In genomic region chr4:110751991-110752390, GRCh38 we compare ENCODE assay signal across 27 cellular contexts.
"Had no signal": no experiment of that assay in that cellular context is flagged by ENCODE, and none has a peak within 500 bp of the region (broad histone marks: within the 10 kb centered on the region; RNA-seq: fewer than 3 reads in every experiment).

No MANE protein-coding gene starts in this region.

- H3K4me3 ChIP-seq: ascending aorta, breast epithelium, cardiac muscle cell, colonic mucosa, esophagus squamous epithelium, gastrocnemius medialis had no signal

- ATAC-seq: activated CD4-positive, alpha-beta T cell treated with anti-CD3 and anti-CD28 coated beads for 36 hours; activated T-cell treated with anti-CD3 and anti-CD28 coated beads, Interleukin-2, amount 50 U/mL, for 72 hours; foreskin keratinocyte; gastrocnemius medialis; T-helper 17 cell had no signal

- H3K27me3 ChIP-seq: ascending aorta, breast epithelium, cardiac muscle cell, colonic mucosa, esophagus squamous epithelium, foreskin keratinocyte, gastrocnemius medialis had no signal

- H3K9me3 ChIP-seq: ascending aorta, breast epithelium, colonic mucosa, esophagus squamous epithelium, gastrocnemius medialis had no signal

- H3K36me3 ChIP-seq: ascending aorta, breast epithelium, cardiac muscle cell, colonic mucosa, esophagus squamous epithelium, gastrocnemius medialis had no signal

- H3K27ac ChIP-seq: ascending aorta, breast epithelium, cardiac muscle cell, colonic mucosa, epithelial cell of prostate, esophagus squamous epithelium, foreskin keratinocyte, gastrocnemius medialis had no signal

- DNase-seq: activated CD4-positive, alpha-beta memory T cell treated with anti-CD3 and anti-CD28 coated beads, Interleukin-2, amount 10 ng/mL, durations not matched to agents 7 days and 5 days; activated CD4-positive, alpha-beta T cell treated with anti-CD3 and anti-CD28 coated beads for 36 hours; activated CD4-positive, alpha-beta T cell treated with anti-CD3 and anti-CD28 coated beads, Interleukin-2, amount 10 ng/mL, durations not matched to agents 7 days and 5 days; activated CD4-positive, alpha-beta T cell treated with anti-CD3 and anti-CD28 coated beads, Interleukin-2, amount 50 U/mL, for 4 hours; activated CD4-positive, CD25-positive, alpha-beta regulatory T cell; activated CD4-positive, CD25-positive, alpha-beta regulatory T cell treated with anti-CD3 and anti-CD28 coated beads, Interleukin-2, amount 50 U/mL, for 72 hours; activated CD8-positive, alpha-beta memory T cell treated with anti-CD3 and anti-CD28 coated beads, Interleukin-2, amount 50 U/mL, for 48 hours; activated gamma-delta T cell; activated naive CD4-positive, alpha-beta T cell treated with anti-CD3 and anti-CD28 coated beads, Interleukin-2, amount 50 U/mL, for 16 hours; activated naive CD4-positive, alpha-beta T cell treated with Interleukin-2 at 50 U/mL for 16 hours; activated T-cell treated with anti-CD3 and anti-CD28 coated beads for 4 hours; activated T-cell treated with anti-CD3 and anti-CD28 coated beads, Interleukin-2, amount 50 U/mL, for 24 hours; activated T-cell treated with anti-CD3 and anti-CD28 coated beads, Interleukin-2, amount 50 U/mL, for 72 hours; central memory CD4-positive, alpha-beta T cell; cerebellar nuclear complex; colonic mucosa; effector CD8-positive, alpha-beta T cell; esophagus squamous epithelium; foreskin keratinocyte; gastrocnemius medialis; T-helper 1 cell; T-helper 17 cell; T1000 had no signal

- H3K4me1 ChIP-seq: ascending aorta, breast epithelium, colonic mucosa, foreskin keratinocyte, gastrocnemius medialis had no signal
